Comparison of ENCODE assay signal across 27 cellular contexts in the genomic region with DNA sequence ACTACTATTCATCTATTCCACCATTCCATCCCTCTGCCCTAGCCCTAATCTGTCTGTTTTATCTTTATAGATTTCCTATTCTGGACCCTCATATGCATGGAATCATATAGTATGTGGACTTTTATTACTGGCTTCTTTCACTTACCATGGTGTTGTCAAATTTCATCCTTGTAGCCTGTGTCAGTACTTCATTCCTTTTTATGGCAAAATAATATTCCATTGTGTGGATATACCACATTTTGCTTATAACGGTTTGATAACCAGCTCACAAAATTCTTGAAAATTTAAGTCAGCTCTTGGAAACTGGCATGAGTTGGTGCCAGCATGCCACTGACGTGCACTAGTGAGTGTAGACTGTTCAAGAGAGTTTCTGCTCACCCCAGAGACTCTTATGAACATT.
"Had no signal": no experiment of that assay in that cellular context is flagged by ENCODE, and none has a peak within 500 bp of the region (broad histone marks: within the 10 kb centered on the region; RNA-seq: fewer than 3 reads in every experiment).

No MANE protein-coding gene starts in this region.

- H3K4me2 ChIP-seq: KMS-11 had no signal

- H3K27me3 ChIP-seq: adrenal gland, body of pancreas, breast epithelium, SJCRH30 had no signal

- H3K4me1 ChIP-seq: body of pancreas, breast epithelium, SJCRH30 had no signal

- H3K9ac ChIP-seq: KMS-11 had no signal

- ATAC-seq: activated naive CD4-positive, alpha-beta T cell treated with anti-CD3 and anti-CD28 coated beads, Interleukin-2, amount 50 U/mL, for 72 hours; activated T-cell treated with anti-CD3 and anti-CD28 coated beads, Interleukin-2, amount 50 U/mL, for 4 hours; body of pancreas; Panc1 had no signal

- DNase-seq: activated CD4-positive, alpha-beta memory T cell treated with anti-CD3 and anti-CD28 coated beads for 36 hours; activated CD4-positive, alpha-beta T cell treated with anti-CD3 and anti-CD28 coated beads, Interleukin-2, amount 50 U/mL, for 1 hour; activated CD8-positive, alpha-beta memory T cell treated with anti-CD3 and anti-CD28 coated beads, Interleukin-2, amount 50 U/mL, for 4 hours; activated gamma-delta T cell treated with Interleukin-2 at 50 U/mL for 16 hours; activated naive CD4-positive, alpha-beta T cell treated with anti-CD3 and anti-CD28 coated beads for 36 hours; activated T-cell treated with anti-CD3 and anti-CD28 coated beads for 4 hours; activated T-cell treated with anti-CD3 and anti-CD28 coated beads, Interleukin-2, amount 50 U/mL, for 4 hours; adrenal gland; body of pancreas; MM.1S; MV-4-11; NCI-H1092; NCI-H1436 treated with DMSO at 0.1 percent for 48 hours; NCI-H1694 treated with DMSO at 0.1 percent for 48 hours; NCI-H2029; NCI-H345; NCI-H524 treated with DMSO at 0.1 percent for 48 hours; SHP77; SJCRH30; SW 1271; T-helper 1 cell; T-helper 2 cell; T-helper 9 cell had no signal

- H3K27ac ChIP-seq: body of pancreas, breast epithelium, KMS-11, SJCRH30 had no signal

- H3K4me3 ChIP-seq: adrenal gland, body of pancreas, breast epithelium, SJCRH30 had no signal

- H3K9me3 ChIP-seq: adrenal gland, body of pancreas, breast epithelium, SJCRH30 had no signal
